19 cellular contexts compared by ENCODE assay signal in the genomic region with DNA sequence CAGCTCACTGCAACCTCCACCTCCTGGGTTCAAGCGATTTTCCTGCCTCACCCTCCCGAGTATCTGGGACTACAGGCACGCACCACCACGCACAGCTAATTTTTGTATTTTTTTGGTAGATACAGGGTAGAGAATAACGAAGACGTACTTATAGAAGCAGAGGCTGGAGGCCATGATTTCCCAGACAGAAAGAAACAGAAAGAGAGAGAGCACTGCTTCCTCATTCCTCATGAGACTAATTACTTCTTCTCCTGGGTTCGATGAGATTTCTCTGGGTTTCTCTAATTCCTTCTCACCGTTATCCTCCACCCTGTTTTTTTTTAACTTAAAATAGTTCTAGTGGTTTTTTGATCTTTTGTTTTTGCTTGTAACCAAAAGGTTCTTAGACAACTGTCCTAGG. TPM values are rescaled to one million over a fixed set of nuclear protein-coding genes. Genes with fewer than 3 reads are reported as not detected.
A peak's percentile ranks its signal among the peaks of the same experiment; 100 is the strongest.
DNase-seq lines count a peak whose midpoint lies in the region; ATAC-seq, FAIRE-seq and TF ChIP-seq lines count a peak whose summit lies in the region.
"Had no signal": no experiment of that assay in that cellular context is flagged by ENCODE, and none has a peak within 500 bp of the region (broad histone marks: within the 10 kb centered on the region; RNA-seq: fewer than 3 reads in every experiment).

No MANE protein-coding gene starts in this region.

- no peak for TF ChIP-seq CTCF in activated B cell treated with CpG ODN at 0.5 μM for 24 hours (IDR thresholded peaks at IDR 0.05)
- no peak for TF ChIP-seq CTCF in mesothelial cell of epicardium (IDR thresholded peaks at IDR 0.05; ENCODE audit: unreplicated experiment)

- no peaks in the 10 kb centered on the region for H3K9me3 Mint-ChIP-seq in T-helper 1 cell treated with Interleukin-12 subunit alpha and Interleukin-12 subunit beta and Interleukin-4 antibody, amounts not matched to agents 30 μg/mL and 1 μg/mL, for 36 hours
- H3K9me3 Mint-ChIP-seq in activated B cell treated with CpG ODN at 0.5 μM for 24 hours: no peaks in the 10 kb centered on the region
- H3K9me3 Mint-ChIP-seq in mesothelial cell of epicardium: no peaks in the 10 kb centered on the region
- H3K9me3 Mint-ChIP-seq: HFFc6 had no signal

- H3K4me3 Mint-ChIP-seq in T-helper 1 cell treated with Interleukin-12 subunit alpha and Interleukin-12 subunit beta and Interleukin-4 antibody, amounts not matched to agents 30 μg/mL and 1 μg/mL, for 36 hours: peak overlapping the region; percentile 58
- H3K4me3 Mint-ChIP-seq in activated B cell treated with CpG ODN at 0.5 μM for 24 hours: peak overlapping the region; percentile 37
- no peak overlapping the region for H3K4me3 Mint-ChIP-seq in mesothelial cell of epicardium
- H3K4me3 Mint-ChIP-seq: HFFc6 had no signal

- H3K27ac Mint-ChIP-seq in T-helper 1 cell treated with Interleukin-12 subunit alpha and Interleukin-12 subunit beta and Interleukin-4 antibody, amounts not matched to agents 30 μg/mL and 1 μg/mL, for 36 hours: peak overlapping the region; percentile 89
- H3K27ac Mint-ChIP-seq in activated B cell treated with CpG ODN at 0.5 μM for 24 hours: peak overlapping the region; percentile 90
- peak overlapping the region; percentile 49 for H3K27ac Mint-ChIP-seq in mesothelial cell of epicardium

- FAIRE-seq in GM12891 (lab: Jason Lieb, UNC): no peak
- FAIRE-seq: A204.1, G401.6 had no signal

- TF ChIP-seq POLR2A in GM12891 (IDR thresholded peaks at IDR 0.05; ENCODE audit: low read depth, low read length): no peak

- POLR2A ChIA-PET in activated B cell treated with CpG ODN at 0.5 μM for 24 hours (lab: Charles Lee): interaction anchor here (0.9 to 4.4 kb wide), 4 partner anchors 18 to 258 kb away, joined by 3 to 41 read pairs (median 18); partner anchors contain the start of genes COL16A1 and PTP4A2

- CTCF ChIA-PET in activated B cell treated with CpG ODN at 0.5 μM for 24 hours (lab: Charles Lee): interaction anchor here (0.6 to 6.1 kb wide), 11 partner anchors 18 to 375 kb away, joined by 3 to 75 read pairs (median 5); partner anchors contain the start of genes MARCKSL1, PTP4A2 and SPOCD1

- ATAC-seq in activated B cell treated with CpG ODN at 0.5 μM for 24 hours (ENCODE audit: low read depth) (no peak), HG02678 (IDR thresholded peaks at IDR 0.05; ENCODE audit: unreplicated experiment) (no peak)

- H3K27me3 Mint-ChIP-seq in T-helper 1 cell treated with Interleukin-12 subunit alpha and Interleukin-12 subunit beta and Interleukin-4 antibody, amounts not matched to agents 30 μg/mL and 1 μg/mL, for 36 hours (ENCODE audit: low read depth): no peaks in the 10 kb centered on the region
- H3K27me3 Mint-ChIP-seq in activated B cell treated with CpG ODN at 0.5 μM for 24 hours (no peaks in the 10 kb centered on the region), mesothelial cell of epicardium (ENCODE audit: low read depth) (no peaks in the 10 kb centered on the region)

- intact Hi-C loops in activated B cell treated with CpG ODN at 0.5 μM for 24 hours (cut with micrococcal nuclease): loop anchor here (5.0 kb wide), 1 partner anchor 34 kb away; no protein-coding TSS in a partner anchor

- peaks cover 6% of the 10 kb centered on the region for H3K36me3 Mint-ChIP-seq in T-helper 1 cell treated with Interleukin-12 subunit alpha and Interleukin-12 subunit beta and Interleukin-4 antibody, amounts not matched to agents 30 μg/mL and 1 μg/mL, for 36 hours (ENCODE audit: low read depth)
- H3K36me3 Mint-ChIP-seq in activated B cell treated with CpG ODN at 0.5 μM for 24 hours (ENCODE audit: low read depth) (no peaks in the 10 kb centered on the region), mesothelial cell of epicardium (no peaks in the 10 kb centered on the region)

- peaks cover 56% of the 10 kb centered on the region for H3K4me1 Mint-ChIP-seq in T-helper 1 cell treated with Interleukin-12 subunit alpha and Interleukin-12 subunit beta and Interleukin-4 antibody, amounts not matched to agents 30 μg/mL and 1 μg/mL, for 36 hours (ENCODE audit: low read depth)
- H3K4me1 Mint-ChIP-seq in activated B cell treated with CpG ODN at 0.5 μM for 24 hours (peaks cover 39% of the 10 kb centered on the region), mesothelial cell of epicardium (peaks cover 16% of the 10 kb centered on the region)

- DNase-seq in T-helper 1 cell: no peak
- no peak for DNase-seq in GM12891 (ENCODE audit: insufficient read length, low spot score)
- DNase-seq in activated B cell treated with CpG ODN at 0.5 μM for 24 hours: no peak
- DNase-seq in mesothelial cell of epicardium (ENCODE audit: low spot score in 2 of 2, unreplicated experiment in 2 of 2): no peak
- DNase-seq in middle frontal gyrus (ENCODE audit: extremely low spot score, low spot score): no peak
- DNase-seq in NCI-H345 (lab: John Stamatoyannopoulos, UW): no peak
- DNase-seq: colonic mucosa; HFFc6; NCI-H2081; NCI-H526 treated with DMSO at 0.1 percent for 48 hours; retina; stimulated activated CD4-positive, alpha-beta T cell treated with anti-CD3 and anti-CD28 coated beads, Interleukin-2, amount 100 ng/mL, for 24 hours; stimulated activated CD8-positive, alpha-beta memory T cell treated with anti-CD3 and anti-CD28 coated beads, Interleukin-4, amount 100 ng/mL, for 48 hours; T1000; upper lobe of left lung had no signal

TF ChIP-seq in GM12891, 5 proteins besides CTCF, POLR2A, EP300 and RAD21:
- no peak for TF ChIP-seq POLR2AphosphoS5 (IDR thresholded peaks at IDR 0.05; ENCODE audit: low read depth, low read length)
- no peak for TF ChIP-seq TAF1 (IDR thresholded peaks at IDR 0.05; ENCODE audit: low read depth, low read length)
- no peak for TF ChIP-seq POU2F2 (IDR thresholded peaks at IDR 0.05; ENCODE audit: low read depth, low read length)
- TF ChIP-seq SPI1 (IDR thresholded peaks at IDR 0.05; ENCODE audit: low read depth, low read length): peak; percentile 54

RNA-seq across cellular contexts. Expression of gene PTP4A2, which starts 23.4 kb away (rescaled TPM):
- 213 TPM for polyA plus RNA-seq in GM12891 (2012; ENCODE audit: low read depth, missing spikeins)
- total RNA-seq in activated B cell treated with CpG ODN at 0.5 μM for 24 hours: 249 and 275 TPM in 2 replicates
- total RNA-seq in mesothelial cell of epicardium: 181 to 186 TPM (median 182 TPM) in 3 replicates

RNA-seq across cellular contexts. Expression of gene KHDRBS1, which starts 52.1 kb away (rescaled TPM):
- 96.0 TPM for polyA plus RNA-seq in GM12891 (2012; ENCODE audit: low read depth, missing spikeins)
- 146 and 152 TPM in 2 replicates for total RNA-seq in activated B cell treated with CpG ODN at 0.5 μM for 24 hours
- 244 to 246 TPM (median 245 TPM) in 3 replicates for total RNA-seq in mesothelial cell of epicardium
